ENCODE assay signal across 8 cellular contexts in genomic region chr1:27632387-27633297, GRCh38. TPM values are rescaled to one million over a fixed set of nuclear protein-coding genes. Genes with fewer than 3 reads are reported as not detected.
DNase-seq lines count a peak whose midpoint lies in the region; ATAC-seq and TF ChIP-seq lines count a peak whose summit lies in the region.

No MANE protein-coding gene starts in this region.

- H3K9me3 ChIP-seq in SK-N-SH, result no peaks in the 10 kb centered on the region

- WGBS in SK-N-SH (ENCODE audit: low lambda C conversion rate), result 74% methylated on average over 11 of the region's 14 CpGs
- WGBS in mesendoderm (ENCODE audit: extremely low coverage, insufficient coverage, low lambda C conversion rate), result no CpG with 5 or more reads among the region's 14 CpGs

- no peaks in the 10 kb centered on the region for H3K9me2 ChIP-seq in SK-N-SH

- H3K4me1 Mint-ChIP-seq in CD14-positive monocyte, result peaks cover 77% of the 10 kb centered on the region
- peaks cover 57 to 58% of the 10 kb centered on the region in 2 donors for H3K4me1 Mint-ChIP-seq in effector memory CD8-positive, alpha-beta T cell (ENCODE audit: low read depth in 2 of 2)

- no peak for TF ChIP-seq RAD21 in SK-N-SH (IDR thresholded peaks at IDR 0.05; ENCODE audit: low read length)

- no peak overlapping the region for H4K8ac ChIP-seq in mesendoderm (ENCODE audit: low read depth, low read length)

- H3K4me3 ChIP-seq in SK-N-SH (ENCODE audit: low read depth in 2 of 2, low read length in 1 of 2) (no peak overlapping the region), mesendoderm (ENCODE audit: low read length) (no peak overlapping the region)

- H3K36me3 ChIP-seq in SK-N-SH (replicated peaks in 1 of 2; ENCODE audit: control insufficient read depth in 1 of 2, insufficient read depth in 2 of 2, low read length in 1 of 2) (no peaks in the 10 kb centered on the region), mesendoderm (ENCODE audit: control insufficient read depth, insufficient read depth, low read length) (no peaks in the 10 kb centered on the region)

- H3K27ac ChIP-seq in SK-N-SH (ENCODE audit: low read depth in 2 of 2, low read length in 1 of 2), result no peak overlapping the region
- H3K27ac ChIP-seq in mesendoderm (ENCODE audit: low read depth, low read length), result no peak overlapping the region

- peaks cover 0 to 6% of the 10 kb centered on the region in 2 experiments; a peak in 1 of 4 replicates for H3K4me1 ChIP-seq in SK-N-SH (ENCODE audit: control insufficient read depth in 1 of 2, insufficient read depth in 2 of 2, low read depth in 1 of 2, low read length in 1 of 2)
- H3K4me1 ChIP-seq in mesendoderm (ENCODE audit: control insufficient read depth, low read depth, low read length), result no peaks in the 10 kb centered on the region

- no peaks in the 10 kb centered on the region for H3F3A ChIP-seq in SK-N-SH (replicated peaks; ENCODE audit: insufficient read depth)

- POLR2A ChIA-PET in SK-N-SH (lab: Yijun Ruan, JAX), result no interaction called here

- peak overlapping the region in 3 of 7 donors; percentile 99 to 100 (median 100) for H3K27ac Mint-ChIP-seq in CD14-positive monocyte
- peak overlapping the region; percentile 91 to 95 for H3K27ac Mint-ChIP-seq in effector memory CD8-positive, alpha-beta T cell

- peak; percentile 54 for ATAC-seq in effector memory CD8-positive, alpha-beta T cell (replicated peaks)

- no peaks in the 10 kb centered on the region for H3K9me3 Mint-ChIP-seq in CD14-positive monocyte
- H3K9me3 Mint-ChIP-seq in effector memory CD8-positive, alpha-beta T cell, result no peaks in the 10 kb centered on the region

- no peak overlapping the region for H3K4ac ChIP-seq in mesendoderm (ENCODE audit: low read depth, low read length)

- no peak overlapping the region for H2AK5ac ChIP-seq in mesendoderm (ENCODE audit: low read length)

- H3K56ac ChIP-seq in mesendoderm (ENCODE audit: low read length), result no peak overlapping the region

- no peak overlapping the region for H2AFZ ChIP-seq in SK-N-SH (ENCODE audit: low read depth)

- H3K4me2 ChIP-seq in SK-N-SH (no peak overlapping the region), mesendoderm (ENCODE audit: low read length) (no peak overlapping the region)

- peak overlapping the region; percentile 94 to 97 for H3K4me3 Mint-ChIP-seq in CD14-positive monocyte
- peak overlapping the region; percentile 64 to 78 for H3K4me3 Mint-ChIP-seq in effector memory CD8-positive, alpha-beta T cell

- H3K79me2 ChIP-seq in SK-N-SH (ENCODE audit: insufficient read depth) (no peaks in the 10 kb centered on the region), mesendoderm (ENCODE audit: control insufficient read depth, insufficient read depth, low read length) (no peaks in the 10 kb centered on the region)

- H3K23ac ChIP-seq in mesendoderm (ENCODE audit: low read length), result no peak overlapping the region

- H4K5ac ChIP-seq in mesendoderm (ENCODE audit: low read length), result no peak overlapping the region

- DNase-seq in CD14-positive monocyte (ENCODE audit: low spot score) (peak; percentile 64), GM20000 (ENCODE audit: low spot score) (peak; percentile 80), RPMI8226 (peak; percentile 70), SK-N-SH (no peak), mesendoderm (no peak), NCI-H1048 (lab: John Stamatoyannopoulos, UW) (no peak)
- DNase-seq in effector memory CD8-positive, alpha-beta T cell, result no peak
- peak; percentile 37 to 54 for DNase-seq in stimulated activated CD8-positive, alpha-beta memory T cell treated with anti-CD3 and anti-CD28 coated beads, Interleukin-4, amount 100 ng/mL, for 4 hours (ENCODE audit: low read depth in 2 of 2, low spot score in 1 of 2)

- H3K18ac ChIP-seq in mesendoderm (ENCODE audit: low read length), result no peak overlapping the region

- TF ChIP-seq EP300 in SK-N-SH (IDR thresholded peaks at IDR 0.05; ENCODE audit: borderline replicate concordance in 1 of 2, low read depth in 1 of 2, low read length in 1 of 2), result no peak

- peaks cover 0 to 2% (median 0%) of the 10 kb centered on the region in 3 donors for H3K27me3 Mint-ChIP-seq in CD14-positive monocyte (ENCODE audit: low read depth in 3 of 3)
- no peaks in the 10 kb centered on the region for H3K27me3 Mint-ChIP-seq in effector memory CD8-positive, alpha-beta T cell

- no peak overlapping the region for H3K9ac ChIP-seq in SK-N-SH
- no peak overlapping the region for H3K9ac ChIP-seq in mesendoderm (ENCODE audit: low read length)

- TF ChIP-seq CTCF in CD14-positive monocyte (IDR thresholded peaks at IDR 0.05) (no peak), GM20000 (IDR thresholded peaks at IDR 0.05; ENCODE audit: extremely low read depth, missing control alignments) (no peak), SK-N-SH (IDR thresholded peaks at IDR 0.05) (no peak)

- H2BK5ac ChIP-seq in mesendoderm (ENCODE audit: low read length), result no peak overlapping the region

- intact Hi-C loops in CD14-positive monocyte (cut with micrococcal nuclease), result loop anchor here in 1 of 2 donors (5.0 kb wide), 1 partner anchor 630 kb away; no protein-coding TSS in a partner anchor

- no peaks in the 10 kb centered on the region for H3K79me1 ChIP-seq in mesendoderm (ENCODE audit: low read length)

- CTCF ChIA-PET in SK-N-SH (lab: Yijun Ruan, JAX), result interaction anchor here (1.0 to 1.1 kb wide), 3 partner anchors 12 to 30 kb away, joined by 3 to 4 read pairs (median 3); no protein-coding TSS in a partner anchor

- no peak overlapping the region for H2BK120ac ChIP-seq in mesendoderm (ENCODE audit: low read depth, low read length)

- no peaks in the 10 kb centered on the region for H4K20me1 ChIP-seq in SK-N-SH (ENCODE audit: insufficient read depth)

- peaks cover 36 to 64% of the 10 kb centered on the region in 2 donors for H3K36me3 Mint-ChIP-seq in CD14-positive monocyte
- peaks cover 21% of the 10 kb centered on the region for H3K36me3 Mint-ChIP-seq in effector memory CD8-positive, alpha-beta T cell (ENCODE audit: insufficient read depth)

- no peak overlapping the region for H2BK15ac ChIP-seq in mesendoderm (replicated peaks; ENCODE audit: low read depth)

- H3K27me3 ChIP-seq in SK-N-SH (ENCODE audit: insufficient read depth) (no peaks in the 10 kb centered on the region), mesendoderm (ENCODE audit: insufficient read depth, low read length, poor library complexity) (peaks cover 18% of the 10 kb centered on the region)

TF ChIP-seq in SK-N-SH, 30 proteins besides CTCF, POLR2A, EP300 and RAD21 (continues in another document):
- TF ChIP-seq TAF1 (IDR thresholded peaks at IDR 0.05; ENCODE audit: borderline replicate concordance, low read depth, low read length) (no peak), ZBTB33 (IDR thresholded peaks at IDR 0.05; ENCODE audit: borderline replicate concordance, low read depth) (no peak), FOXJ3 (CRISPR knock-in tag; IDR thresholded peaks at IDR 0.05) (no peak), TCF12 (IDR thresholded peaks at IDR 0.05) (no peak), IRF3 (IDR thresholded peaks at IDR 0.05; ENCODE audit: low read depth, low read length) (no peak), FOXM1 (IDR thresholded peaks at IDR 0.05; ENCODE audit: low read depth) (no peak), RFX5 (IDR thresholded peaks at IDR 0.05; ENCODE audit: low read length) (no peak), JUND (IDR thresholded peaks at IDR 0.05) (no peak), SIN3A (IDR thresholded peaks at IDR 0.05; ENCODE audit: borderline replicate concordance, low read depth, low read length) (no peak), FOSL2 (IDR thresholded peaks at IDR 0.05; ENCODE audit: borderline replicate concordance, low read depth) (no peak)

RNA-seq across cellular contexts. Expression of gene FGR, which starts 2.3 kb away (rescaled TPM):
- polyA plus RNA-seq in CD14-positive monocyte (100 to 1,000 TPM; 371 to 571 TPM), SK-N-SH (2012; rRNA removed) (not detected in 2 replicates)
- not detected in 2 replicates for polyA plus RNA-seq in SK-N-SH (2012; cell fraction: cytosol; rRNA removed)
- 0.01 TPM in 1 of 2 replicates, not detected in the other for polyA plus RNA-seq in SK-N-SH (2012; cell fraction: nucleus; rRNA removed)
- polyA plus RNA-seq in mesendoderm (2013, experiment 1 of 2), result 0.11 TPM
- polyA plus RNA-seq in mesendoderm (2013, experiment 2 of 2), result 0.08 TPM

RNA-seq across cellular contexts. Expression of gene AHDC1, which starts 28.7 kb away (rescaled TPM):
- polyA plus RNA-seq in CD14-positive monocyte (under 1 TPM; 0.16 to 0.30 TPM), SK-N-SH (2012; rRNA removed) (3.1 and 8.5 TPM in 2 replicates)
- polyA plus RNA-seq in SK-N-SH (2012; cell fraction: cytosol; rRNA removed), result 3.2 and 4.4 TPM in 2 replicates
- 19.2 and 28.1 TPM in 2 replicates for polyA plus RNA-seq in SK-N-SH (2012; cell fraction: nucleus; rRNA removed)
- polyA plus RNA-seq in mesendoderm (2013, experiment 1 of 2), result 8.1 TPM
- polyA plus RNA-seq in mesendoderm (2013, experiment 2 of 2), result 8.0 TPM

RNA-seq across cellular contexts. Expression of gene IFI6, which starts 39.4 kb away (rescaled TPM):
- 100 to 1,000 TPM; 276 TPM for polyA plus RNA-seq in CD14-positive monocyte
- polyA plus RNA-seq in SK-N-SH (2012; rRNA removed), result 29.0 and 35.6 TPM in 2 replicates
- polyA plus RNA-seq in SK-N-SH (2012; cell fraction: cytosol; rRNA removed), result 19.6 and 33.1 TPM in 2 replicates
- 13.8 and 14.8 TPM in 2 replicates for polyA plus RNA-seq in SK-N-SH (2012; cell fraction: nucleus; rRNA removed)
- polyA plus RNA-seq in mesendoderm (2013, experiment 1 of 2), result 1.1 TPM
- polyA plus RNA-seq in mesendoderm (2013, experiment 2 of 2), result 1.4 TPM

Comparison
In these comparisons a context has a peak if more than half of its experiments do, and no peak if none do; other contexts are left out.
1. DNase-seq: peak in CD14-positive monocyte (single experiment), GM20000 (single experiment), RPMI8226 (single experiment) and stimulated activated CD8-positive, alpha-beta memory T cell treated with anti-CD3 and anti-CD28 coated beads, Interleukin-4, amount 100 ng/mL, for 4 hours (2 of 2); none in effector memory CD8-positive, alpha-beta T cell (0 of 3), SK-N-SH (single experiment), mesendoderm (single experiment) and NCI-H1048 (single experiment).
2. RNA of gene FGR, which starts 2.3 kb away (polyA plus RNA-seq): 371 to 571 TPM in CD14-positive monocyte; 0.01 TPM in SK-N-SH; every median in the first group is over 100 times any median in the second.